In genomic region chr17:19370493-19370960, GRCh38 we compare ENCODE assay signal across 8 cellular contexts. TPM values are rescaled to one million over a fixed set of nuclear protein-coding genes. Genes with fewer than 3 reads are reported as not detected.
DNase-seq lines count a peak whose midpoint lies in the region; ATAC-seq and TF ChIP-seq lines count a peak whose summit lies in the region.
"Had no signal": no experiment of that assay in that cellular context is flagged by ENCODE, and none has a peak within 500 bp of the region (broad histone marks: within the 10 kb centered on the region; RNA-seq: fewer than 3 reads in every experiment).

No MANE protein-coding gene starts in this region.

- peaks cover 36% of the 10 kb centered on the region for H3K4me1 Mint-ChIP-seq in activated naive CD8-positive, alpha-beta T cell treated with anti-CD3 and anti-CD28 coated beads, Interleukin-2, amount 10 ng/mL, durations not matched to agents 7 days and 5 days
- H3K4me1 Mint-ChIP-seq in osteocyte (ENCODE audit: unreplicated experiment), result peaks cover 30% of the 10 kb centered on the region

- TF ChIP-seq CTCF in osteocyte (IDR thresholded peaks at IDR 0.05), result no peak
- TF ChIP-seq CTCF in foreskin keratinocyte (conservative IDR thresholded peaks at IDR 0.05), result no peak

- DNase-seq in activated naive CD8-positive, alpha-beta T cell treated with anti-CD3 and anti-CD28 coated beads, Interleukin-2, amount 10 ng/mL, durations not matched to agents 7 days and 5 days, result peak; percentile 51
- DNase-seq in osteocyte (ENCODE audit: extremely low spot score, unreplicated experiment) (no peak), foreskin keratinocyte (no peak), NCI-H1105 (lab: John Stamatoyannopoulos, UW) (no peak)
- DNase-seq: NCI-H524 had no signal

- H3K27ac Mint-ChIP-seq in activated naive CD8-positive, alpha-beta T cell treated with anti-CD3 and anti-CD28 coated beads, Interleukin-2, amount 10 ng/mL, durations not matched to agents 7 days and 5 days, result peak overlapping the region; percentile 92
- peak overlapping the region; percentile 70 for H3K27ac Mint-ChIP-seq in osteocyte (ENCODE audit: unreplicated experiment)

- H3K4me3 Mint-ChIP-seq in activated naive CD8-positive, alpha-beta T cell treated with anti-CD3 and anti-CD28 coated beads, Interleukin-2, amount 10 ng/mL, durations not matched to agents 7 days and 5 days, result peak overlapping the region; percentile 64
- no peak overlapping the region for H3K4me3 Mint-ChIP-seq in osteocyte (ENCODE audit: unreplicated experiment)

- no peaks in the 10 kb centered on the region for H3K9me3 Mint-ChIP-seq in activated naive CD8-positive, alpha-beta T cell treated with anti-CD3 and anti-CD28 coated beads, Interleukin-2, amount 10 ng/mL, durations not matched to agents 7 days and 5 days
- H3K9me3 Mint-ChIP-seq in osteocyte (ENCODE audit: unreplicated experiment), result no peaks in the 10 kb centered on the region

- no peaks in the 10 kb centered on the region for H3K4me1 ChIP-seq in foreskin keratinocyte

- H3K36me3 Mint-ChIP-seq in activated naive CD8-positive, alpha-beta T cell treated with anti-CD3 and anti-CD28 coated beads, Interleukin-2, amount 10 ng/mL, durations not matched to agents 7 days and 5 days, result no peaks in the 10 kb centered on the region
- H3K36me3 Mint-ChIP-seq in osteocyte (ENCODE audit: unreplicated experiment), result no peaks in the 10 kb centered on the region

- H3K27ac ChIP-seq in foreskin keratinocyte, result no peak overlapping the region

- peak; percentile 56 for ATAC-seq in GM19351 (IDR thresholded peaks at IDR 0.05; ENCODE audit: unreplicated experiment)
- peak; percentile 46 for ATAC-seq in HG03457 (IDR thresholded peaks at IDR 0.05; ENCODE audit: unreplicated experiment)
- peak; percentile 19 for ATAC-seq in activated naive CD8-positive, alpha-beta T cell treated with anti-CD3 and anti-CD28 coated beads, Interleukin-2, amount 10 ng/mL, durations not matched to agents 7 days and 5 days (ENCODE audit: low read depth)
- ATAC-seq in GM18861 (IDR thresholded peaks at IDR 0.05; ENCODE audit: unreplicated experiment), result no peak
- ATAC-seq in foreskin keratinocyte, result no peak

- H3K27me3 ChIP-seq in foreskin keratinocyte, result no peaks in the 10 kb centered on the region

- peaks cover 13% of the 10 kb centered on the region for H3K27me3 Mint-ChIP-seq in activated naive CD8-positive, alpha-beta T cell treated with anti-CD3 and anti-CD28 coated beads, Interleukin-2, amount 10 ng/mL, durations not matched to agents 7 days and 5 days
- no peaks in the 10 kb centered on the region for H3K27me3 Mint-ChIP-seq in osteocyte (ENCODE audit: unreplicated experiment)

- POLR2A ChIA-PET in activated naive CD8-positive, alpha-beta T cell treated with anti-CD3 and anti-CD28 coated beads, Interleukin-2, amount 10 ng/mL, durations not matched to agents 7 days and 5 days (lab: Charles Lee), result interaction anchor here (2.4 kb wide), 1 partner anchor 7 kb away, joined by 9 read pairs; the partner anchor contains the start of gene MAPK7

RNA-seq across cellular contexts. Expression of gene MAPK7, which starts 7.8 kb away (rescaled TPM):
- 10 to 100 TPM; 26.8 to 27.4 TPM for total RNA-seq in activated naive CD8-positive, alpha-beta T cell treated with anti-CD3 and anti-CD28 coated beads, Interleukin-2, amount 10 ng/mL, durations not matched to agents 7 days and 5 days
- total RNA-seq in osteocyte (33.9 and 37.1 TPM in 2 replicates), foreskin keratinocyte (12.3 and 13.5 TPM in 2 replicates)
- polyA plus RNA-seq in foreskin keratinocyte, result 11.8 TPM in 2 replicates

RNA-seq across cellular contexts. Expression of gene B9D1, which starts 8.0 kb away (rescaled TPM):
- 1 to 10 TPM; 1.6 to 2.1 TPM for total RNA-seq in activated naive CD8-positive, alpha-beta T cell treated with anti-CD3 and anti-CD28 coated beads, Interleukin-2, amount 10 ng/mL, durations not matched to agents 7 days and 5 days
- total RNA-seq in osteocyte (15.8 and 16.5 TPM in 2 replicates), foreskin keratinocyte (32.6 and 34.7 TPM in 2 replicates)
- 46.6 and 52.2 TPM in 2 replicates for polyA plus RNA-seq in foreskin keratinocyte

RNA-seq across cellular contexts. Expression of gene MFAP4, which starts 16.5 kb away (rescaled TPM):
- total RNA-seq in activated naive CD8-positive, alpha-beta T cell treated with anti-CD3 and anti-CD28 coated beads, Interleukin-2, amount 10 ng/mL, durations not matched to agents 7 days and 5 days, result not detected
- total RNA-seq in osteocyte (73.4 and 85.8 TPM in 2 replicates), foreskin keratinocyte (not detected in 2 replicates)
- polyA plus RNA-seq in foreskin keratinocyte, result not detected in 2 replicates

RNA-seq across cellular contexts. Expression of gene RNF112, which starts 40.5 kb away (rescaled TPM):
- total RNA-seq in activated naive CD8-positive, alpha-beta T cell treated with anti-CD3 and anti-CD28 coated beads, Interleukin-2, amount 10 ng/mL, durations not matched to agents 7 days and 5 days, result 1 to 10 TPM; 1.2 to 1.8 TPM
- total RNA-seq in osteocyte (0.39 and 0.89 TPM in 2 replicates), foreskin keratinocyte (0.07 and 0.14 TPM in 2 replicates)
- 0.04 and 0.07 TPM in 2 replicates for polyA plus RNA-seq in foreskin keratinocyte

Comparison
In these comparisons a context has a peak if more than half of its experiments do, and no peak if none do; other contexts are left out.
1. ATAC-seq: peak in GM19351 (single experiment), HG03457 (single experiment) and activated naive CD8-positive, alpha-beta T cell treated with anti-CD3 and anti-CD28 coated beads, Interleukin-2, amount 10 ng/mL, durations not matched to agents 7 days and 5 days (single experiment); none in GM18861 (single experiment) and foreskin keratinocyte (single experiment).
2. RNA of gene MFAP4, which starts 16.5 kb away (total RNA-seq): 73.4 to 85.8 TPM in osteocyte; not detected in activated naive CD8-positive, alpha-beta T cell treated with anti-CD3 and anti-CD28 coated beads, Interleukin-2, amount 10 ng/mL, durations not matched to agents 7 days and 5 days and not detected in foreskin keratinocyte; every median in the first group is over 10 times any median in the second.